Comparison of ENCODE assay signal across 13 cellular contexts in the genomic region with DNA sequence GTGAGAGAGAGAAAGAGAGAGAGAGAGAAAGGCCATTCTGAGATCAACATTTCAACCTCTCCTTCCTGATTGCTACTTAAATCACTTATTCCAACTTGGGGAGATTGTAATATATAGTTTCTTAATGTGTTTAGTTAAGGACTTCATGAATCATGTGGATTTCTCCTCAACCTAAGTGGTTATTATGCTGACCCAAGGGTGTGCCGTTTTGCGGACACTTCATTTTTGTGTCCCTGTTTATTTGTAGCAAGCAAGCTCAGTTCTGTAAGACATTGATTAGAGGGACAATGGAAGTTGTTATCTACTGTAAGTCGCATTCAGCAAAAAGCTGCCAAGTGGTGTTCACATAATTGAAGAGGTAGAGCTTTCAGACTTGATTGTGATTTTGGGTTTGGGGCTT. TPM values are rescaled to one million over a fixed set of nuclear protein-coding genes. Genes with fewer than 3 reads are reported as not detected.
DNase-seq lines count a peak whose midpoint lies in the region; ATAC-seq and TF ChIP-seq lines count a peak whose summit lies in the region.
"Had no signal": no experiment of that assay in that cellular context is flagged by ENCODE, and none has a peak within 500 bp of the region (broad histone marks: within the 10 kb centered on the region; RNA-seq: fewer than 3 reads in every experiment).

No MANE protein-coding gene starts in this region.

- H3K79me2 ChIP-seq in neural progenitor cell (ENCODE audit: low read depth), result no peaks in the 10 kb centered on the region

- H3K9me3 Mint-ChIP-seq in neural progenitor cell (peaks cover 13% of the 10 kb centered on the region), Calu3 (ENCODE audit: low read depth, unreplicated experiment) (no peaks in the 10 kb centered on the region), Caco-2 (ENCODE audit: unreplicated experiment) (no peaks in the 10 kb centered on the region)

- peak overlapping the region; percentile 67 for H3K4me2 ChIP-seq in neural progenitor cell

- H3K9me3 ChIP-seq in cardiac muscle cell (ENCODE audit: low read depth), result no peaks in the 10 kb centered on the region
- H3K9me3 ChIP-seq in esophagus (ENCODE audit: control insufficient read depth in 2 of 2, insufficient read depth in 1 of 2, low read depth in 1 of 2, low read length in 1 of 2), result no peaks in the 10 kb centered on the region
- no peaks in the 10 kb centered on the region for H3K9me3 ChIP-seq in neural progenitor cell (ENCODE audit: low read depth)
- no peaks in the 10 kb centered on the region for H3K9me3 ChIP-seq in uterus
- H3K9me3 ChIP-seq in Caco-2, result no peaks in the 10 kb centered on the region

- H2AFZ ChIP-seq in neural progenitor cell (replicated peaks), result peak overlapping the region; percentile 85

- BruUV-seq in Calu3 (replicated peaks; lab: Mats Ljungman, UMichigan) (no TSS peak), Caco-2 (replicated peaks; lab: Mats Ljungman, UMichigan) (no TSS peak)

- H3K4me3 Mint-ChIP-seq in neural progenitor cell (peak overlapping the region; percentile 5), Calu3 (ENCODE audit: low read depth, unreplicated experiment) (no peak overlapping the region), Caco-2 (ENCODE audit: unreplicated experiment) (no peak overlapping the region)
- H3K4me3 Mint-ChIP-seq: activated CD8-positive, alpha-beta T cell treated with anti-CD3 and anti-CD28 coated beads, Interleukin-2, amount 10 ng/mL, durations not matched to agents 7 days and 5 days had no signal

- H4K20me1 ChIP-seq in neural progenitor cell (ENCODE audit: low read depth), result no peaks in the 10 kb centered on the region

- intact Hi-C loops in left ventricle myocardium superior (cut with micrococcal nuclease) (loop anchor here (2.0 kb wide), 1 partner anchor 78 kb away; no protein-coding TSS in a partner anchor), uterus (cut with DNase I; ENCODE audit: low total_unique reads) (no loop called here), Calu3 (cut with micrococcal nuclease; ENCODE audit: unreplicated experiment) (no loop called here), Caco-2 (cut with micrococcal nuclease; ENCODE audit: unreplicated experiment) (no loop called here)

- 36 to 38% methylated on average over 3 of the region's 3 CpGs for WGBS in esophagus, 2 donors

- H3F3A ChIP-seq in neural progenitor cell (ENCODE audit: low read depth), result peaks cover 10% of the 10 kb centered on the region

- POLR2A ChIA-PET in Caco-2 (lab: Charles Lee), result no interaction called here

- no peak for ATAC-seq in left ventricle myocardium superior
- ATAC-seq: activated CD8-positive, alpha-beta T cell treated with anti-CD3 and anti-CD28 coated beads, Interleukin-2, amount 10 ng/mL, durations not matched to agents 7 days and 5 days had no signal

- H3K27me3 Mint-ChIP-seq in neural progenitor cell (ENCODE audit: insufficient read depth, low read depth) (no peaks in the 10 kb centered on the region), Calu3 (ENCODE audit: unreplicated experiment) (no peaks in the 10 kb centered on the region), Caco-2 (ENCODE audit: insufficient read depth, unreplicated experiment) (peaks cover 13% of the 10 kb centered on the region)

- H3K27me3 ChIP-seq in cardiac muscle cell, result no peaks in the 10 kb centered on the region
- no peaks in the 10 kb centered on the region for H3K27me3 ChIP-seq in esophagus (ENCODE audit: control insufficient read depth in 1 of 2, insufficient read depth in 2 of 2, low read length in 2 of 2)
- H3K27me3 ChIP-seq in neural progenitor cell, result no peaks in the 10 kb centered on the region
- no peaks in the 10 kb centered on the region for H3K27me3 ChIP-seq in uterus
- H3K27me3 ChIP-seq in Caco-2 (replicated peaks; ENCODE audit: control insufficient read depth, insufficient read depth, low read length), result no peaks in the 10 kb centered on the region

- H3K27ac ChIP-seq in cardiac muscle cell, result peak overlapping the region; percentile 53
- H3K27ac ChIP-seq in esophagus (ENCODE audit: low read depth in 2 of 2, low read length in 1 of 2), result peak overlapping the region; percentile 42 to 51
- H3K27ac ChIP-seq in neural progenitor cell, result no peak overlapping the region
- peak overlapping the region; percentile 89 to 95 for H3K27ac ChIP-seq in uterus
- H3K27ac ChIP-seq: RWPE1 had no signal

- TF ChIP-seq CTCF in cardiac muscle cell (IDR thresholded peaks at IDR 0.05; ENCODE audit: low read depth, low read length) (no peak), neural progenitor cell (IDR thresholded peaks at IDR 0.05) (no peak), uterus (IDR thresholded peaks at IDR 0.05) (no peak), Calu3 (IDR thresholded peaks at IDR 0.05; ENCODE audit: unreplicated experiment) (no peak), Caco-2 (IDR thresholded peaks at IDR 0.05; ENCODE audit: insufficient read depth in 1 of 2, low read depth in 1 of 2, low read length in 1 of 2, severe bottlenecking in 1 of 2, unreplicated experiment in 1 of 2) (no peak)

- CTCF ChIA-PET in Calu3 (lab: Charles Lee) (no interaction called here), Caco-2 (lab: Charles Lee) (no interaction called here)

- TF ChIP-seq POLR2A in uterus (IDR thresholded peaks at IDR 0.05), result no peak

- H3K4me1 Mint-ChIP-seq in neural progenitor cell (peaks cover 25% of the 10 kb centered on the region), Calu3 (ENCODE audit: low read depth, unreplicated experiment) (no peaks in the 10 kb centered on the region), Caco-2 (ENCODE audit: low read depth, unreplicated experiment) (no peaks in the 10 kb centered on the region)

- H3K9ac ChIP-seq in neural progenitor cell, result no peak overlapping the region

- peak overlapping the region; percentile 89 for H3K27ac Mint-ChIP-seq in neural progenitor cell
- no peak overlapping the region for H3K27ac Mint-ChIP-seq in Calu3 (ENCODE audit: unreplicated experiment)
- no peak overlapping the region for H3K27ac Mint-ChIP-seq in Caco-2 (ENCODE audit: unreplicated experiment)
- H3K27ac Mint-ChIP-seq: activated CD8-positive, alpha-beta T cell treated with anti-CD3 and anti-CD28 coated beads, Interleukin-2, amount 10 ng/mL, durations not matched to agents 7 days and 5 days had no signal

- DNase-seq in cardiac muscle cell (ENCODE audit: low read depth in 1 of 2, low spot score in 1 of 2) (peak in 1 of 2 donors; percentile 32), left ventricle myocardium superior (no peak), neural progenitor cell (ENCODE audit: low spot score) (no peak), uterus (no peak), Calu3 (no peak), Caco-2 (no peak), medulla oblongata (ENCODE audit: extremely low spot score) (no peak)
- DNase-seq: ACHN; activated CD8-positive, alpha-beta T cell treated with anti-CD3 and anti-CD28 coated beads, Interleukin-2, amount 10 ng/mL, durations not matched to agents 7 days and 5 days; NCI-H1048; stimulated activated CD4-positive, alpha-beta T cell treated with anti-CD3 and anti-CD28 coated beads, Interleukin-15, amount 100 ng/mL, for 24 hours had no signal

- no peaks in the 10 kb centered on the region for H3K36me3 ChIP-seq in cardiac muscle cell
- H3K36me3 ChIP-seq in esophagus (ENCODE audit: control insufficient read depth in 2 of 2, insufficient read depth in 2 of 2, low read length in 1 of 2), result no peaks in the 10 kb centered on the region
- no peaks in the 10 kb centered on the region for H3K36me3 ChIP-seq in neural progenitor cell
- no peaks in the 10 kb centered on the region for H3K36me3 ChIP-seq in uterus
- no peaks in the 10 kb centered on the region for H3K36me3 ChIP-seq in Caco-2 (ENCODE audit: control insufficient read depth, insufficient read depth, low read length)

- no peaks in the 10 kb centered on the region for H3K36me3 Mint-ChIP-seq in neural progenitor cell
- no peaks in the 10 kb centered on the region for H3K36me3 Mint-ChIP-seq in Calu3 (ENCODE audit: insufficient read depth, unreplicated experiment)
- no peaks in the 10 kb centered on the region for H3K36me3 Mint-ChIP-seq in Caco-2 (ENCODE audit: insufficient read depth, unreplicated experiment)

- H3K4me1 ChIP-seq in cardiac muscle cell (ENCODE audit: low read depth) (peaks cover 15% of the 10 kb centered on the region), esophagus (ENCODE audit: control insufficient read depth in 2 of 2, insufficient read depth in 2 of 2, low read length in 1 of 2) (no peaks in the 10 kb centered on the region), neural progenitor cell (peaks cover 23% of the 10 kb centered on the region), uterus (peaks cover 0 to 5% of the 10 kb centered on the region in 2 donors), Caco-2 (no peaks in the 10 kb centered on the region)

- H3K4me3 ChIP-seq in cardiac muscle cell (no peak overlapping the region), esophagus (ENCODE audit: low read depth in 1 of 2, low read length in 2 of 2) (no peak overlapping the region), neural progenitor cell (no peak overlapping the region), uterus (peak overlapping the region; percentile 4 to 18), Caco-2 (ENCODE audit: low read depth, low read length) (no peak overlapping the region)

RNA-seq across cellular contexts. Expression of a gene that starts 20.0 kb away (rescaled TPM):
- total RNA-seq in cardiac muscle cell (76.6 and 116 TPM in 2 replicates), left ventricle myocardium superior (78.1 TPM), neural progenitor cell (ENCODE audit: low replicate concordance) (28.0 and 47.9 TPM in 2 replicates), uterus (over 10,000 TPM in 1 of 4 donors, 100 to 1,000 TPM in 2, 10 to 100 TPM in 1; 59.1 to 10,885 (median 259) TPM), Calu3 (2022) (not detected in 2 replicates), Caco-2 (2022) (2.6 and 6.7 TPM in 2 replicates)
- polyA plus RNA-seq in cardiac muscle cell (73.5 and 122 TPM in 2 replicates), esophagus (10 to 100 TPM; 13.4 to 26.4 TPM)

Comparison
In these comparisons a context has a peak if more than half of its experiments do, and no peak if none do; other contexts are left out.
1. H3K4me3 ChIP-seq: peak in uterus (2 of 2); none in cardiac muscle cell (single experiment), esophagus (0 of 2), neural progenitor cell (single experiment) and Caco-2 (single experiment).